27 cellular contexts compared by ENCODE assay signal in the genomic region with DNA sequence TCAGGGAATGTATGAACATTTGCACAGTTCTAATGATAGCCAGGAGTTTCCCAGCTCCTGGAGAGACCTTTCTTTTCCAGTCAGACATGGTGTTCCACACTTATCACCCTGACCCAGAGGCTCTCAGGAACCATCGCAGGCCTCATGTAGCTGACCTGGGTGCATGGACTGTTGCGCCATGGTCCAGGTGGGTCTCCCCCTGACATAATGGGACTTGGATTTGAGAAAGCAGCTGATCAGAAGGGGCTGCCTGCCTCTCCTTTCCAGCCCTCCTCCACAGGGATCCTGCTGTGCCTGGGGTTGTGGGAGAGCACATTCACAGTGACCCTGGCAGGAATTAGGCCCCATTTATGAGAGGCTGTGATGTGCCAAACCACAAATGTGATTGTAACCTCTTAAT.
"Had no signal": no experiment of that assay in that cellular context is flagged by ENCODE, and none has a peak within 500 bp of the region (broad histone marks: within the 10 kb centered on the region; RNA-seq: fewer than 3 reads in every experiment).

No MANE protein-coding gene starts in this region.

- H3K27ac Mint-ChIP-seq: activated CD4-positive, alpha-beta memory T cell treated with anti-CD3 and anti-CD28 coated beads for 36 hours; activated CD4-positive, alpha-beta T cell treated with anti-CD3 and anti-CD28 coated beads for 36 hours; activated CD4-positive, alpha-beta T cell treated with anti-CD3 and anti-CD28 coated beads, Interleukin-2, amount 10 ng/mL, durations not matched to agents 24 days and 14 days; activated CD8-positive, alpha-beta T cell treated with anti-CD3 and anti-CD28 coated beads, Interleukin-2, amount 10 ng/mL, durations not matched to agents 7 days and 5 days; activated naive CD4-positive, alpha-beta T cell treated with anti-CD3 and anti-CD28 coated beads, Interleukin-2, amount 10 ng/mL, durations not matched to agents 7 days and 5 days; activated naive CD4-positive, alpha-beta T cell treated with anti-CD3 and anti-CD28 coated beads, Interleukin-2, amount 50 U/mL, for 72 hours; activated naive CD8-positive, alpha-beta T cell treated with anti-CD3 and anti-CD28 coated beads, Interleukin-2, amount 10 ng/mL, durations not matched to agents 7 days and 5 days; activated T-cell treated with anti-CD3 and anti-CD28 coated beads, Interleukin-2, amount 50 U/mL, for 24 hours; activated T-cell treated with anti-CD3 and anti-CD28 coated beads, Interleukin-2, amount 50 U/mL, for 72 hours; T-helper 17 cell had no signal

- H3K27ac ChIP-seq: ascending aorta, brain microvascular endothelial cell, epithelial cell of prostate had no signal

- H3K9me3 Mint-ChIP-seq: activated CD4-positive, alpha-beta memory T cell treated with anti-CD3 and anti-CD28 coated beads for 36 hours; activated CD4-positive, alpha-beta T cell treated with anti-CD3 and anti-CD28 coated beads, Interleukin-2, amount 10 ng/mL, durations not matched to agents 24 days and 14 days; activated naive CD4-positive, alpha-beta T cell treated with anti-CD3 and anti-CD28 coated beads, Interleukin-2, amount 10 ng/mL, durations not matched to agents 7 days and 5 days; activated naive CD4-positive, alpha-beta T cell treated with anti-CD3 and anti-CD28 coated beads, Interleukin-2, amount 50 U/mL, for 72 hours; activated naive CD8-positive, alpha-beta T cell treated with anti-CD3 and anti-CD28 coated beads, Interleukin-2, amount 10 ng/mL, durations not matched to agents 7 days and 5 days; activated T-cell treated with anti-CD3 and anti-CD28 coated beads, Interleukin-2, amount 50 U/mL, for 24 hours; activated T-cell treated with anti-CD3 and anti-CD28 coated beads, Interleukin-2, amount 50 U/mL, for 72 hours; central memory CD8-positive, alpha-beta T cell had no signal

- H3K4me1 ChIP-seq: ascending aorta had no signal

- H3K27me3 ChIP-seq: ascending aorta, brain microvascular endothelial cell had no signal

- H3K27me3 Mint-ChIP-seq: activated CD4-positive, alpha-beta memory T cell treated with anti-CD3 and anti-CD28 coated beads for 36 hours; activated CD4-positive, alpha-beta T cell treated with anti-CD3 and anti-CD28 coated beads for 36 hours; activated CD4-positive, alpha-beta T cell treated with anti-CD3 and anti-CD28 coated beads, Interleukin-2, amount 10 ng/mL, durations not matched to agents 24 days and 14 days; activated naive CD4-positive, alpha-beta T cell treated with anti-CD3 and anti-CD28 coated beads, Interleukin-2, amount 10 ng/mL, durations not matched to agents 7 days and 5 days; activated naive CD8-positive, alpha-beta T cell treated with anti-CD3 and anti-CD28 coated beads, Interleukin-2, amount 10 ng/mL, durations not matched to agents 7 days and 5 days; activated T-cell treated with anti-CD3 and anti-CD28 coated beads, Interleukin-2, amount 50 U/mL, for 24 hours; central memory CD8-positive, alpha-beta T cell; T-helper 17 cell had no signal

- H3K4me3 Mint-ChIP-seq: activated CD4-positive, alpha-beta memory T cell treated with anti-CD3 and anti-CD28 coated beads for 36 hours; activated CD4-positive, alpha-beta T cell treated with anti-CD3 and anti-CD28 coated beads for 36 hours; activated CD4-positive, alpha-beta T cell treated with anti-CD3 and anti-CD28 coated beads, Interleukin-2, amount 10 ng/mL, durations not matched to agents 24 days and 14 days; activated CD8-positive, alpha-beta T cell treated with anti-CD3 and anti-CD28 coated beads, Interleukin-2, amount 10 ng/mL, durations not matched to agents 7 days and 5 days; activated naive CD4-positive, alpha-beta T cell treated with anti-CD3 and anti-CD28 coated beads, Interleukin-2, amount 10 ng/mL, durations not matched to agents 7 days and 5 days; activated naive CD8-positive, alpha-beta T cell treated with anti-CD3 and anti-CD28 coated beads, Interleukin-2, amount 10 ng/mL, durations not matched to agents 7 days and 5 days; activated T-cell treated with anti-CD3 and anti-CD28 coated beads, Interleukin-2, amount 50 U/mL, for 24 hours; activated T-cell treated with anti-CD3 and anti-CD28 coated beads, Interleukin-2, amount 50 U/mL, for 72 hours; central memory CD8-positive, alpha-beta T cell; T-helper 17 cell had no signal

- H3K9me3 ChIP-seq: ascending aorta had no signal

- H3K4me3 ChIP-seq: ascending aorta had no signal

- DNase-seq: activated CD4-positive, alpha-beta memory T cell treated with anti-CD3 and anti-CD28 coated beads for 36 hours; activated CD4-positive, alpha-beta T cell treated with anti-CD3 and anti-CD28 coated beads for 36 hours; activated CD4-positive, alpha-beta T cell treated with anti-CD3 and anti-CD28 coated beads, Interleukin-2, amount 10 ng/mL, durations not matched to agents 24 days and 14 days; activated CD4-positive, CD25-positive, alpha-beta regulatory T cell; activated CD4-positive, CD25-positive, alpha-beta regulatory T cell treated with anti-CD3 and anti-CD28 coated beads, Interleukin-2, amount 50 U/mL, for 72 hours; activated CD8-positive, alpha-beta T cell treated with anti-CD3 and anti-CD28 coated beads, Interleukin-2, amount 10 ng/mL, durations not matched to agents 7 days and 5 days; activated gamma-delta T cell; activated naive CD4-positive, alpha-beta T cell; activated naive CD4-positive, alpha-beta T cell treated with anti-CD3 and anti-CD28 coated beads, Interleukin-2, amount 10 ng/mL, durations not matched to agents 7 days and 5 days; activated naive CD8-positive, alpha-beta T cell treated with anti-CD3 and anti-CD28 coated beads, Interleukin-2, amount 10 ng/mL, durations not matched to agents 7 days and 5 days; activated T-cell treated with anti-CD3 and anti-CD28 coated beads for 4 hours; activated T-cell treated with anti-CD3 and anti-CD28 coated beads, Interleukin-2, amount 50 U/mL, for 24 hours; activated T-cell treated with anti-CD3 and anti-CD28 coated beads, Interleukin-2, amount 50 U/mL, for 72 hours; brain microvascular endothelial cell; effector CD8-positive, alpha-beta T cell; foreskin fibroblast; head of caudate nucleus; T-helper 1 cell; T-helper 17 cell had no signal

- H3K4me1 Mint-ChIP-seq: central memory CD8-positive, alpha-beta T cell had no signal

- H3K36me3 ChIP-seq: brain microvascular endothelial cell had no signal

- FAIRE-seq: colon, endometrium, endothelial cell of umbilical vein, frontal cortex had no signal
